Comparison of ENCODE assay signal across 24 cellular contexts in genomic region chr1:155251566-155251965, GRCh38. TPM values are rescaled to one million over a fixed set of nuclear protein-coding genes. Genes with fewer than 3 reads are reported as not detected.
DNase-seq lines count a peak whose midpoint lies in the region; ATAC-seq and TF ChIP-seq lines count a peak whose summit lies in the region.
"Had no signal": no experiment of that assay in that cellular context is flagged by ENCODE, and none has a peak within 500 bp of the region (broad histone marks: within the 10 kb centered on the region; RNA-seq: fewer than 3 reads in every experiment).

No MANE protein-coding gene starts in this region.

- no peaks in the 10 kb centered on the region for H3K9me2 ChIP-seq in HCT116 (ENCODE audit: insufficient read depth)

- H3K9me3 ChIP-seq in BLaER1 (no peaks in the 10 kb centered on the region), HCT116 (ENCODE audit: control insufficient read depth in 1 of 2, insufficient read depth in 1 of 2, low read depth in 1 of 2, low read length in 2 of 2) (no peaks in the 10 kb centered on the region), psoas muscle (no peaks in the 10 kb centered on the region)
- H3K9me3 ChIP-seq: adrenal gland, gastrocnemius medialis, Peyer's patch, prostate gland, suprapubic skin, uterus had no signal

- H3K27me3 Mint-ChIP-seq in activated T-helper 17 cell treated with anti-CD3 and anti-CD28 coated beads, Interleukin-2, amount 50 U/mL, for 72 hours: no peaks in the 10 kb centered on the region
- H3K27me3 Mint-ChIP-seq in neural crest cell (ENCODE audit: low read depth): no peaks in the 10 kb centered on the region
- H3K27me3 Mint-ChIP-seq: activated CD4-positive, alpha-beta memory T cell treated with anti-CD3 and anti-CD28 coated beads, Interleukin-2, amount 10 ng/mL, durations not matched to agents 7 days and 5 days; CD4-positive, alpha-beta T cell; T-cell had no signal

- H3K4me2 ChIP-seq in BLaER1: peak overlapping the region; percentile 88
- no peak overlapping the region for H3K4me2 ChIP-seq in HCT116 (ENCODE audit: low read length)

- no peak overlapping the region for H2AFZ ChIP-seq in HCT116 (ENCODE audit: low read depth, low read length, poor library complexity, severe bottlenecking)

- CTCF ChIA-PET in HCT116 (lab: Charles Lee): interaction anchor here (0.8 to 4.1 kb wide), 22 partner anchors 8 to 399 kb away, joined by 3 to 44 read pairs (median 6); partner anchors contain the start of genes CLK2, FDPS, HCN3 and KRTCAP2

- H3K27ac Mint-ChIP-seq in activated T-helper 17 cell treated with anti-CD3 and anti-CD28 coated beads, Interleukin-2, amount 50 U/mL, for 72 hours: no peak overlapping the region
- no peak overlapping the region for H3K27ac Mint-ChIP-seq in neural crest cell (ENCODE audit: unreplicated experiment)
- H3K27ac Mint-ChIP-seq: activated CD4-positive, alpha-beta memory T cell treated with anti-CD3 and anti-CD28 coated beads, Interleukin-2, amount 10 ng/mL, durations not matched to agents 7 days and 5 days had no signal

- peaks cover 18% of the 10 kb centered on the region for H3K4me1 Mint-ChIP-seq in activated T-helper 17 cell treated with anti-CD3 and anti-CD28 coated beads, Interleukin-2, amount 50 U/mL, for 72 hours
- H3K4me1 Mint-ChIP-seq in neural crest cell: peaks cover 40% of the 10 kb centered on the region

- peaks cover 14% of the 10 kb centered on the region for H3K36me3 Mint-ChIP-seq in activated T-helper 17 cell treated with anti-CD3 and anti-CD28 coated beads, Interleukin-2, amount 50 U/mL, for 72 hours (ENCODE audit: low read depth)
- peaks cover under 1% of the 10 kb centered on the region for H3K36me3 Mint-ChIP-seq in neural crest cell (ENCODE audit: low read depth)

- H3K36me3 ChIP-seq in BLaER1 (peaks cover 28% of the 10 kb centered on the region), HCT116 (ENCODE audit: control insufficient read depth in 1 of 2, insufficient read depth in 2 of 2, low read length in 2 of 2) (peaks cover 0 to 2% of the 10 kb centered on the region in 2 experiments; a peak in 3 of 4 replicates), psoas muscle (ENCODE audit: insufficient read depth in 1 of 2, low read depth in 1 of 2) (peaks cover 0 to 29% of the 10 kb centered on the region in 2 donors)
- H3K36me3 ChIP-seq: prostate gland, uterus had no signal

- H3K9ac ChIP-seq in BLaER1: peak overlapping the region; percentile 81; the same call in 1 of the 2 replicates
- H3K9ac ChIP-seq in HCT116 (ENCODE audit: low read length): no peak overlapping the region
- H3K9ac ChIP-seq: KMS-11 had no signal

- no peaks in the 10 kb centered on the region for H3K9me3 Mint-ChIP-seq in activated T-helper 17 cell treated with anti-CD3 and anti-CD28 coated beads, Interleukin-2, amount 50 U/mL, for 72 hours
- no peaks in the 10 kb centered on the region for H3K9me3 Mint-ChIP-seq in neural crest cell
- H3K9me3 Mint-ChIP-seq: activated CD4-positive, alpha-beta memory T cell treated with anti-CD3 and anti-CD28 coated beads, Interleukin-2, amount 10 ng/mL, durations not matched to agents 7 days and 5 days; CD4-positive, alpha-beta T cell; T-cell had no signal

- no TSS peak for BruUV-seq in HCT116 (replicated peaks; lab: Mats Ljungman, UMichigan)

- intact Hi-C loops in HCT116 (cut with micrococcal nuclease): loop anchor here (5.0 kb wide), 1 partner anchor 56 kb away; the partner anchor contains the start of gene FDPS
- intact Hi-C loops in psoas muscle (cut with DNase I): loop anchor here (2.0 to 5.0 kb wide), 3 partner anchors 71 to 341 kb away; partner anchors contain the start of gene RUSC1 (in 1 of the 2)

- 83 to 87% (median 86%) methylated on average over 7 of the region's 7 CpGs for WGBS in psoas muscle, 3 donors

- H3K4me3 Mint-ChIP-seq in activated T-helper 17 cell treated with anti-CD3 and anti-CD28 coated beads, Interleukin-2, amount 50 U/mL, for 72 hours: peak overlapping the region; percentile 30
- peak overlapping the region; percentile 91 for H3K4me3 Mint-ChIP-seq in neural crest cell

- H3K79me2 ChIP-seq in HCT116 (ENCODE audit: insufficient read depth, low read length): peaks cover 11% of the 10 kb centered on the region; the same call in 1 of the 2 replicates

- H3K27me3 ChIP-seq in BLaER1: no peaks in the 10 kb centered on the region
- H3K27me3 ChIP-seq in HCT116 (ENCODE audit: insufficient read depth, low read length): no peaks in the 10 kb centered on the region
- H3K27me3 ChIP-seq in psoas muscle (ENCODE audit: insufficient read depth in 3 of 3, low read length in 2 of 3): no peaks in the 10 kb centered on the region
- H3K27me3 ChIP-seq: adrenal gland, gastrocnemius medialis, Peyer's patch, suprapubic skin, uterus had no signal

- TF ChIP-seq RAD21 in HCT116 (IDR thresholded peaks at IDR 0.05; ENCODE audit: low read depth): no peak

- H4K20me1 ChIP-seq in BLaER1 (0 out of 2 replicates have a peak, but pooled peaks cover 5% of the 10 kb centered on the region), HCT116 (ENCODE audit: insufficient read depth) (no peaks in the 10 kb centered on the region)

- no peak for TF ChIP-seq CTCF in HCT116 (IDR thresholded peaks at IDR 0.05 in 2 of 3, conservative IDR thresholded peaks at IDR 0.05 in 1 of 3; ENCODE audit: borderline replicate concordance in 1 of 3, insufficient read depth in 1 of 3, low read depth in 2 of 3, low read length in 2 of 3)
- no peak for TF ChIP-seq CTCF in neural crest cell (conservative IDR thresholded peaks at IDR 0.05)
- no peak for TF ChIP-seq CTCF in psoas muscle (IDR thresholded peaks at IDR 0.05)

- POLR2A ChIA-PET in HCT116 (lab: Charles Lee): interaction anchor here (0.8 to 1.3 kb wide), 4 partner anchors 11 to 74 kb away, joined by 3 to 5 read pairs (median 3); partner anchors contain the start of genes CLK2 and SCAMP3

- ATAC-seq in HCT116 (no peak), psoas muscle (no peak)
- no peak for ATAC-seq in activated T-helper 17 cell treated with anti-CD3 and anti-CD28 coated beads, Interleukin-2, amount 50 U/mL, for 72 hours (replicated peaks)
- ATAC-seq: gastrocnemius medialis had no signal

- no peak for DNase-seq in HCT116 (ENCODE audit: low read depth, low spot score)
- no peak for DNase-seq in neural crest cell (ENCODE audit: low read depth, low spot score)
- no peak for DNase-seq in psoas muscle
- no peak for DNase-seq in activated CD8-positive, alpha-beta memory T cell treated with anti-CD3 and anti-CD28 coated beads for 24 hours
- DNase-seq in SK-N-DZ (ENCODE audit: low spot score): no peak
- DNase-seq: activated CD4-positive, alpha-beta memory T cell treated with anti-CD3 and anti-CD28 coated beads, Interleukin-2, amount 10 ng/mL, durations not matched to agents 7 days and 5 days; activated CD4-positive, CD25-positive, alpha-beta regulatory T cell treated with anti-CD3 and anti-CD28 coated beads, Interleukin-2, amount 50 U/mL, for 72 hours; CD4-positive, alpha-beta T cell; gastrocnemius medialis; left ventricle myocardium superior; NCI-H1694; NCI-H2171; NCI-H510A treated with DMSO at 0.1 percent for 48 hours; NK-92 treated with Interleukin-12 subunit alpha and Interleukin-12 subunit beta, amount 100 ng/mL, for 24 hours; Peyer's patch; T-cell; uterus had no signal

- H3K27ac ChIP-seq in BLaER1: peak overlapping the region; percentile 84; the same call in 1 of the 2 replicates
- H3K27ac ChIP-seq in HCT116 (ENCODE audit: low read depth, low read length): peak overlapping the region; percentile 23; the same call in 1 of the 2 replicates
- no peak overlapping the region for H3K27ac ChIP-seq in psoas muscle
- H3K27ac ChIP-seq: prostate gland, suprapubic skin had no signal

- H3K4me1 ChIP-seq in BLaER1: peaks cover 74% of the 10 kb centered on the region
- H3K4me1 ChIP-seq in HCT116 (ENCODE audit: control insufficient read depth in 1 of 2, insufficient read depth in 2 of 2, low read length in 2 of 2): peaks cover 16 to 35% of the 10 kb centered on the region in 2 experiments; a peak in 3 of 4 replicates
- H3K4me1 ChIP-seq in psoas muscle: peaks cover 18% of the 10 kb centered on the region

- TF ChIP-seq POLR2A in HCT116 (IDR thresholded peaks at IDR 0.05; ENCODE audit: borderline replicate concordance, extremely low read depth, insufficient read depth, insufficient read length): no peak

- H3K4me3 ChIP-seq in BLaER1 (no peak overlapping the region), HCT116 (replicated peaks in 1 of 2; ENCODE audit: low read depth in 1 of 2, low read length in 2 of 2) (no peak overlapping the region), psoas muscle (no peak overlapping the region)
- H3K4me3 ChIP-seq: adrenal gland, gastrocnemius medialis, prostate gland, skin epidermis, suprapubic skin, uterus had no signal

- RAD21 ChIA-PET in HCT116 (lab: Charles Lee; ENCODE audit: low non-redundant PET in 1 of 2, low total read pairs in 2 of 2, uncharacterized antibody in 2 of 2, unreplicated experiment in 2 of 2): interaction anchor here (1.2 to 2.0 kb wide), 2 partner anchors 72 kb away, joined by 4 to 9 read pairs; no protein-coding TSS in a partner anchor

RNA-seq across cellular contexts. Expression of gene ENTREP3, which starts 3.7 kb away (rescaled TPM):
- total RNA-seq in HCT116 (2021; ENCODE audit: unreplicated experiment): 69.9 TPM
- 41.9 and 50.3 TPM in 2 replicates for polyA plus RNA-seq in HCT116 (2012)
- 10 to 100 TPM; 20.7 to 32.1 TPM for total RNA-seq in activated T-helper 17 cell treated with anti-CD3 and anti-CD28 coated beads, Interleukin-2, amount 50 U/mL, for 72 hours
- total RNA-seq in neural crest cell: 93.1 and 94.3 TPM in 2 replicates
- 10 to 100 TPM; 20.6 to 28.8 (median 23.8) TPM for total RNA-seq in psoas muscle
- 10 to 100 TPM; 17.6 to 61.3 (median 21.2) TPM for polyA plus RNA-seq in psoas muscle
- polyA plus RNA-seq in SK-N-DZ (2014; cell fraction: cytosol; rRNA removed): 20.3 and 23.6 TPM in 2 replicates
- polyA plus RNA-seq in SK-N-DZ (2014; cell fraction: nucleus; rRNA removed): 72.0 and 119 TPM in 2 replicates

RNA-seq across cellular contexts. Expression of gene SCAMP3, which starts 10.6 kb away (rescaled TPM):
- total RNA-seq in HCT116 (2021; ENCODE audit: unreplicated experiment): 64.2 TPM
- polyA plus RNA-seq in HCT116 (2012): 69.6 and 72.5 TPM in 2 replicates
- total RNA-seq in activated T-helper 17 cell treated with anti-CD3 and anti-CD28 coated beads, Interleukin-2, amount 50 U/mL, for 72 hours: 100 to 1,000 TPM in 1 of 2 donors, 10 to 100 TPM in 1; 84.0 to 123 TPM
- total RNA-seq in neural crest cell: 68.9 and 75.3 TPM in 2 replicates
- total RNA-seq in psoas muscle: 10 to 100 TPM; 49.5 to 70.7 (median 57.2) TPM
- 100 to 1,000 TPM in 2 of 3 donors, 10 to 100 TPM in 1; 75.0 to 159 (median 108) TPM for polyA plus RNA-seq in psoas muscle
- 52.0 and 61.2 TPM in 2 replicates for polyA plus RNA-seq in SK-N-DZ (2014; cell fraction: cytosol; rRNA removed)
- polyA plus RNA-seq in SK-N-DZ (2014; cell fraction: nucleus; rRNA removed): 41.1 and 81.4 TPM in 2 replicates

RNA-seq across cellular contexts. Expression of gene CLK2, which starts 21.7 kb away (rescaled TPM):
- 72.6 TPM for total RNA-seq in HCT116 (2021; ENCODE audit: unreplicated experiment)
- 59.5 and 63.3 TPM in 2 replicates for polyA plus RNA-seq in HCT116 (2012)
- 100 to 1,000 TPM in 1 of 2 donors, 10 to 100 TPM in 1; 87.7 to 131 TPM for total RNA-seq in activated T-helper 17 cell treated with anti-CD3 and anti-CD28 coated beads, Interleukin-2, amount 50 U/mL, for 72 hours
- total RNA-seq in neural crest cell: 101 and 104 TPM in 2 replicates
- 10 to 100 TPM; 11.7 to 28.5 (median 22.7) TPM for total RNA-seq in psoas muscle
- polyA plus RNA-seq in psoas muscle: 10 to 100 TPM; 15.2 to 20.9 (median 15.3) TPM
- 33.7 and 34.1 TPM in 2 replicates for polyA plus RNA-seq in SK-N-DZ (2014; cell fraction: cytosol; rRNA removed)
- polyA plus RNA-seq in SK-N-DZ (2014; cell fraction: nucleus; rRNA removed): 287 and 348 TPM in 2 replicates

RNA-seq across cellular contexts. Expression of gene HCN3, which starts 25.7 kb away (rescaled TPM):
- total RNA-seq in HCT116 (2021; ENCODE audit: unreplicated experiment): 8.5 TPM
- 6.3 TPM in 2 replicates for polyA plus RNA-seq in HCT116 (2012)
- total RNA-seq in activated T-helper 17 cell treated with anti-CD3 and anti-CD28 coated beads, Interleukin-2, amount 50 U/mL, for 72 hours: 1 to 10 TPM; 4.1 to 6.0 TPM
- 20.8 and 22.4 TPM in 2 replicates for total RNA-seq in neural crest cell
- under 1 TPM in 3 of 4 donors, not detected in 1; 0.27 to 0.82 (median 0.32) TPM for total RNA-seq in psoas muscle
- under 1 TPM; 0.38 to 0.97 (median 0.52) TPM for polyA plus RNA-seq in psoas muscle
- polyA plus RNA-seq in SK-N-DZ (2014; cell fraction: cytosol; rRNA removed): 14.5 and 24.3 TPM in 2 replicates
- 80.0 and 137 TPM in 2 replicates for polyA plus RNA-seq in SK-N-DZ (2014; cell fraction: nucleus; rRNA removed)

RNA-seq across cellular contexts. Expression of gene MTX1, which starts 43.1 kb away (rescaled TPM):
- total RNA-seq in HCT116 (2021; ENCODE audit: unreplicated experiment) (69.1 TPM), neural crest cell (36.0 and 38.3 TPM in 2 replicates), psoas muscle (10 to 100 TPM in 3 of 4 donors, 1 to 10 TPM in 1; 8.1 to 17.7 (median 14.0) TPM)
- polyA plus RNA-seq in HCT116 (2012): 94.7 and 108 TPM in 2 replicates
- 10 to 100 TPM; 31.3 to 59.9 TPM for total RNA-seq in activated T-helper 17 cell treated with anti-CD3 and anti-CD28 coated beads, Interleukin-2, amount 50 U/mL, for 72 hours
- polyA plus RNA-seq in psoas muscle: 10 to 100 TPM; 25.8 to 47.1 (median 27.4) TPM
- 83.7 and 106 TPM in 2 replicates for polyA plus RNA-seq in SK-N-DZ (2014; cell fraction: cytosol; rRNA removed)
- polyA plus RNA-seq in SK-N-DZ (2014; cell fraction: nucleus; rRNA removed): 77.1 and 99.5 TPM in 2 replicates
